21 cellular contexts compared by ENCODE assay signal in genomic region chrX:130103605-130104004, GRCh38.
"Had no signal": no experiment of that assay in that cellular context is flagged by ENCODE, and none has a peak within 500 bp of the region (broad histone marks: within the 10 kb centered on the region; RNA-seq: fewer than 3 reads in every experiment).

No MANE protein-coding gene starts in this region.

- H3K27ac ChIP-seq: brain microvascular endothelial cell, colonic mucosa, foreskin keratinocyte, hepatocyte, ovary, psoas muscle, suprapubic skin, upper lobe of left lung had no signal

- H3K4me3 Mint-ChIP-seq: activated CD4-positive, alpha-beta T cell treated with anti-CD3 and anti-CD28 coated beads, Interleukin-2, amount 10 ng/mL, durations not matched to agents 24 days and 14 days; activated T-cell treated with anti-CD3 and anti-CD28 coated beads, Interleukin-2, amount 50 U/mL, for 4 hours; stimulated activated naive CD8-positive, alpha-beta T cell treated with anti-CD3 and anti-CD28 coated beads, Interleukin-15, Interleukin-2, amounts not matched to agents 100 ng/mL and 50 ng/mL, for 24 hours had no signal

- H3K27ac Mint-ChIP-seq: activated CD4-positive, alpha-beta T cell treated with anti-CD3 and anti-CD28 coated beads, Interleukin-2, amount 10 ng/mL, durations not matched to agents 24 days and 14 days had no signal

- DNase-seq: activated CD4-positive, alpha-beta T cell treated with anti-CD3 and anti-CD28 coated beads, Interleukin-2, amount 10 ng/mL, durations not matched to agents 24 days and 14 days; activated CD8-positive, alpha-beta memory T cell treated with anti-CD3 and anti-CD28 coated beads, Interleukin-2, amount 50 U/mL, for 4 hours; activated effector memory CD4-positive, alpha-beta T cell treated with Interleukin-2 at 50 U/mL for 16 hours; activated naive CD4-positive, alpha-beta T cell treated with anti-CD3 and anti-CD28 coated beads, Interleukin-2, amount 50 U/mL, for 16 hours; activated T-cell treated with anti-CD3 and anti-CD28 coated beads, Interleukin-2, amount 50 U/mL, for 4 hours; aorta; brain microvascular endothelial cell; central memory CD4-positive, alpha-beta T cell; colonic mucosa; foreskin keratinocyte; islet precursor cell; mammary epithelial cell; ovary; right cardiac atrium; T1000; upper lobe of left lung had no signal

- H3K9me3 Mint-ChIP-seq: activated CD4-positive, alpha-beta T cell treated with anti-CD3 and anti-CD28 coated beads, Interleukin-2, amount 10 ng/mL, durations not matched to agents 24 days and 14 days; activated T-cell treated with anti-CD3 and anti-CD28 coated beads, Interleukin-2, amount 50 U/mL, for 4 hours; stimulated activated naive CD8-positive, alpha-beta T cell treated with anti-CD3 and anti-CD28 coated beads, Interleukin-15, Interleukin-2, amounts not matched to agents 100 ng/mL and 50 ng/mL, for 24 hours had no signal

- H3K9me3 ChIP-seq: colonic mucosa, ovary, psoas muscle, suprapubic skin, upper lobe of left lung had no signal

- H3K27me3 Mint-ChIP-seq: activated CD4-positive, alpha-beta T cell treated with anti-CD3 and anti-CD28 coated beads, Interleukin-2, amount 10 ng/mL, durations not matched to agents 24 days and 14 days; stimulated activated naive CD8-positive, alpha-beta T cell treated with anti-CD3 and anti-CD28 coated beads, Interleukin-15, Interleukin-2, amounts not matched to agents 100 ng/mL and 50 ng/mL, for 24 hours had no signal

- H3K27me3 ChIP-seq: brain microvascular endothelial cell, colonic mucosa, foreskin keratinocyte, hepatocyte, ovary, suprapubic skin, upper lobe of left lung had no signal

- H3K4me1 ChIP-seq: colonic mucosa, foreskin keratinocyte, psoas muscle had no signal

- H3K4me3 ChIP-seq: colonic mucosa, hepatocyte, ovary, psoas muscle, suprapubic skin, upper lobe of left lung had no signal

- H3K36me3 ChIP-seq: brain microvascular endothelial cell, colonic mucosa, ovary, suprapubic skin, upper lobe of left lung had no signal

- ATAC-seq: activated T-cell treated with anti-CD3 and anti-CD28 coated beads, Interleukin-2, amount 50 U/mL, for 4 hours; foreskin keratinocyte; left lobe of liver; psoas muscle; right cardiac atrium had no signal
